21 cellular contexts compared by ENCODE assay signal in genomic region chr5:179309383-179309670, GRCh38. TPM values are rescaled to one million over a fixed set of nuclear protein-coding genes. Genes with fewer than 3 reads are reported as not detected.
DNase-seq lines count a peak whose midpoint lies in the region; ATAC-seq and TF ChIP-seq lines count a peak whose summit lies in the region.
"Had no signal": no experiment of that assay in that cellular context is flagged by ENCODE, and none has a peak within 500 bp of the region (broad histone marks: within the 10 kb centered on the region; RNA-seq: fewer than 3 reads in every experiment).

No MANE protein-coding gene starts in this region.

- intact Hi-C loops in left cardiac atrium (cut with DNase I) (no loop called here), left ventricle myocardium superior (cut with micrococcal nuclease) (no loop called here), posterior vena cava (cut with DNase I) (no loop called here)

- no peak overlapping the region for H3K27ac Mint-ChIP-seq in glutamatergic neuron (ENCODE audit: unreplicated experiment)
- H3K27ac Mint-ChIP-seq: CD4-positive, CD25-positive, alpha-beta regulatory T cell; CD8-positive, alpha-beta T cell; GM23338; H9 had no signal

- no peak overlapping the region for H3K4me3 Mint-ChIP-seq in glutamatergic neuron (ENCODE audit: unreplicated experiment)
- H3K4me3 Mint-ChIP-seq: CD4-positive, CD25-positive, alpha-beta regulatory T cell; CD8-positive, alpha-beta T cell; GM23338; H9 had no signal

- H3K36me3 ChIP-seq in BLaER1 = no peaks in the 10 kb centered on the region
- H3K36me3 ChIP-seq in SJCRH30 = no peaks in the 10 kb centered on the region
- H3K36me3 ChIP-seq: BE2C had no signal

- peaks cover 23% of the 10 kb centered on the region for H3K36me3 Mint-ChIP-seq in glutamatergic neuron (ENCODE audit: unreplicated experiment)
- H3K36me3 Mint-ChIP-seq: CD4-positive, CD25-positive, alpha-beta regulatory T cell; CD8-positive, alpha-beta T cell had no signal

- H3K27me3 ChIP-seq in BLaER1 = no peaks in the 10 kb centered on the region
- no peaks in the 10 kb centered on the region for H3K27me3 ChIP-seq in SJCRH30
- H3K27me3 ChIP-seq: BE2C had no signal

- H3K9me3 Mint-ChIP-seq in glutamatergic neuron (ENCODE audit: unreplicated experiment) = peaks cover 25% of the 10 kb centered on the region

- no peaks in the 10 kb centered on the region for H4K20me1 ChIP-seq in BLaER1

- H3K9me3 ChIP-seq in BLaER1 (peaks cover 10% of the 10 kb centered on the region), SJCRH30 (replicated peaks) (no peaks in the 10 kb centered on the region)
- H3K9me3 ChIP-seq: BE2C had no signal

- no peak for TF ChIP-seq CTCF in glutamatergic neuron (IDR thresholded peaks at IDR 0.05; ENCODE audit: partially characterized antibody, unreplicated experiment)

- peaks cover 12% of the 10 kb centered on the region for H3K27me3 Mint-ChIP-seq in glutamatergic neuron (ENCODE audit: unreplicated experiment)
- H3K27me3 Mint-ChIP-seq: CD4-positive, CD25-positive, alpha-beta regulatory T cell had no signal

- H3K4me2 ChIP-seq in BLaER1 = peak overlapping the region; percentile 56
- H3K4me2 ChIP-seq: A549, GM23338 had no signal

- H3K27ac ChIP-seq in BLaER1 (0 out of 2 replicates have a peak overlapping the region, but pooled peaks have one; percentile 35), SJCRH30 (no peak overlapping the region)
- H3K27ac ChIP-seq: A549, C4-2B had no signal

- H3K9ac ChIP-seq in BLaER1 = no peak overlapping the region

- H3K4me3 ChIP-seq in BLaER1 (no peak overlapping the region), SJCRH30 (no peak overlapping the region)
- H3K4me3 ChIP-seq: A549, GM23338 had no signal

- no peak for ATAC-seq in left cardiac atrium
- no peak for ATAC-seq in left ventricle myocardium superior
- no peak for ATAC-seq in GM18519 (IDR thresholded peaks at IDR 0.05; ENCODE audit: low FRiP score, unreplicated experiment)
- ATAC-seq: A549; CD8-positive, alpha-beta T cell; GM23338; HCT116 had no signal

- peaks cover 31% of the 10 kb centered on the region for H3K4me1 ChIP-seq in BLaER1
- H3K4me1 ChIP-seq in SJCRH30 = no peaks in the 10 kb centered on the region
- H3K4me1 ChIP-seq: A549, BE2C, Caco-2 had no signal

- DNase-seq in left cardiac atrium (peak; percentile 9), left ventricle myocardium superior (no peak), glutamatergic neuron (peak; percentile 10), posterior vena cava (ENCODE audit: low spot score) (peak; percentile 79), SJCRH30 (no peak)
- DNase-seq: 8988T; ACHN; AML-193; BE2C; CD4-positive, CD25-positive, alpha-beta regulatory T cell; CD8-positive, alpha-beta T cell; DMS153; DND-41; H9 had no signal

- H3K4me1 Mint-ChIP-seq in glutamatergic neuron (ENCODE audit: low read depth, unreplicated experiment) = no peaks in the 10 kb centered on the region
- H3K4me1 Mint-ChIP-seq: CD4-positive, CD25-positive, alpha-beta regulatory T cell; GM23338; H9 had no signal

RNA-seq across cellular contexts. Expression of gene ADAMTS2, which starts 35.9 kb away (rescaled TPM):
- 10 to 100 TPM; 15.0 to 22.7 TPM for total RNA-seq in left cardiac atrium
- 4.3 TPM for total RNA-seq in left ventricle myocardium superior
- total RNA-seq in glutamatergic neuron (ENCODE audit: unreplicated experiment) = 23.5 TPM
- total RNA-seq in posterior vena cava = 10 to 100 TPM; 27.1 to 62.0 TPM
- total RNA-seq in SJCRH30 (2014; rRNA removed; shearing (Covaris generic)) = not detected in 2 replicates
- total RNA-seq: CD4-positive, CD25-positive, alpha-beta regulatory T cell; CD8-positive, alpha-beta T cell had no signal

Comparison
In these comparisons a context has a peak if more than half of its experiments do, and no peak if none do; other contexts are left out.
1. DNase-seq: peak in left cardiac atrium (single experiment), glutamatergic neuron (single experiment) and posterior vena cava (single experiment); none in left ventricle myocardium superior (single experiment) and SJCRH30 (0 of 2).